16 cellular contexts compared by ENCODE assay signal in genomic region chr6:129753422-129753821, GRCh38. TPM values are rescaled to one million over a fixed set of nuclear protein-coding genes. Genes with fewer than 3 reads are reported as not detected.
A peak's percentile ranks its signal among the peaks of the same experiment; 100 is the strongest.
DNase-seq lines count a peak whose midpoint lies in the region; ATAC-seq and TF ChIP-seq lines count a peak whose summit lies in the region.
"Had no signal": no experiment of that assay in that cellular context is flagged by ENCODE, and none has a peak within 500 bp of the region (broad histone marks: within the 10 kb centered on the region; RNA-seq: fewer than 3 reads in every experiment).

No MANE protein-coding gene starts in this region.

- in situ Hi-C loops in IMR-90 (cut with MboI; ENCODE audit: low sequenced_read_pairs): no loop called here

- no peak overlapping the region for H2AK9ac ChIP-seq in IMR-90 (replicated peaks; ENCODE audit: low read depth, low read length, poor library complexity)

- TF ChIP-seq CTCF in AG09309 (IDR thresholded peaks at IDR 0.05; ENCODE audit: control insufficient read depth, insufficient read depth, low read depth, low read length, missing control alignments) (no peak), IMR-90 (conservative IDR thresholded peaks at IDR 0.05; ENCODE audit: low read depth, low read length) (no peak), fibroblast of mammary gland (conservative IDR thresholded peaks at IDR 0.05; ENCODE audit: control insufficient read depth, insufficient read depth, low read depth, low read length) (no peak), smooth muscle cell (IDR thresholded peaks at IDR 0.05; ENCODE audit: borderline replicate concordance, insufficient read depth, poor library complexity, severe bottlenecking) (no peak)

- no peak overlapping the region for H3K4me2 ChIP-seq in IMR-90 (ENCODE audit: low read depth, low read length)
- no peak overlapping the region for H3K4me2 ChIP-seq in smooth muscle cell

- H3K56ac ChIP-seq in IMR-90 (ENCODE audit: extremely low read depth, insufficient read depth, low read length): no peak overlapping the region

- intact Hi-C loops in IMR-90 (cut with micrococcal nuclease): no loop called here

- H3K9me3 ChIP-seq in IMR-90 (ENCODE audit: control insufficient read depth, insufficient read depth, low read length): no peaks in the 10 kb centered on the region
- H3K9me3 ChIP-seq in smooth muscle cell (replicated peaks; ENCODE audit: low read depth): no peaks in the 10 kb centered on the region

- H3K18ac ChIP-seq in IMR-90 (ENCODE audit: low read depth, low read length): no peak overlapping the region

- H4K91ac ChIP-seq in IMR-90 (ENCODE audit: insufficient read depth, low read depth, low read length): no peak overlapping the region

- H3K36me3 ChIP-seq in IMR-90 (ENCODE audit: control insufficient read depth, insufficient read depth, low read length): no peaks in the 10 kb centered on the region
- H3K36me3 ChIP-seq in smooth muscle cell (ENCODE audit: low read depth): no peaks in the 10 kb centered on the region
- H3K36me3 ChIP-seq: WERI-Rb-1 had no signal

- H3K4me3 ChIP-seq in AG09309 (ENCODE audit: control insufficient read depth, low read depth, low read length) (no peak overlapping the region), IMR-90 (ENCODE audit: insufficient read depth, low read depth, low read length) (no peak overlapping the region), fibroblast of mammary gland (ENCODE audit: control insufficient read depth, low read depth, low read length) (no peak overlapping the region), smooth muscle cell (no peak overlapping the region)

- peaks cover 10% of the 10 kb centered on the region for H3K4me1 ChIP-seq in IMR-90 (ENCODE audit: control insufficient read depth, insufficient read depth, low read length)
- no peaks in the 10 kb centered on the region for H3K4me1 ChIP-seq in smooth muscle cell (ENCODE audit: low read depth)
- H3K4me1 ChIP-seq: parathyroid adenoma had no signal

- ATAC-seq in IMR-90 (ENCODE audit: low read depth): peak; percentile 56
- no peak for ATAC-seq in HG03025 (IDR thresholded peaks at IDR 0.05; ENCODE audit: low FRiP score, unreplicated experiment)

- H2BK120ac ChIP-seq in IMR-90 (ENCODE audit: low read depth, low read length): no peak overlapping the region

- H2BK5ac ChIP-seq in IMR-90 (ENCODE audit: low read depth, low read length, poor library complexity, severe bottlenecking): no peak overlapping the region

- CTCF ChIA-PET in IMR-90 (lab: Yijun Ruan, JAX): no interaction called here

- no peak overlapping the region for H2AK5ac ChIP-seq in IMR-90 (ENCODE audit: low read depth, low read length)

- POLR2A ChIA-PET in IMR-90 (lab: Charles Lee; ENCODE audit: unreplicated experiment): no interaction called here

- DNase-seq in AG09309 (ENCODE audit: low read depth): peak; percentile 54
- DNase-seq in IMR-90: peak; percentile 70
- peak; percentile 91 for DNase-seq in SIG-M5 treated with dmso at 0.1 percent for 504 hours (lab: John Stamatoyannopoulos, UW; ENCODE audit: unreplicated experiment)
- peak; percentile 40 for DNase-seq in fibroblast of mammary gland (ENCODE audit: low read depth)
- DNase-seq in smooth muscle cell (lab: John Stamatoyannopoulos, UW; ENCODE audit: unreplicated experiment): no peak
- DNase-seq in T1000 (lab: John Stamatoyannopoulos, UW): no peak
- no peak for DNase-seq in DMS53 (lab: John Stamatoyannopoulos, UW)
- DNase-seq: activated gamma-delta T cell treated with Interleukin-2 at 50 U/mL for 16 hours, glutamatergic neuron, H7, NCI-H2081, SHP77 treated with DMSO at 0.1 percent for 48 hours, substantia nigra, WERI-Rb-1 had no signal

- no peak overlapping the region for H4K5ac ChIP-seq in IMR-90 (ENCODE audit: low read depth, low read length)

- no peak overlapping the region; the same call in 1 of the 2 replicates for H3K23ac ChIP-seq in IMR-90 (ENCODE audit: low read depth, low read length)

- no peaks in the 10 kb centered on the region for H3K79me2 ChIP-seq in smooth muscle cell (ENCODE audit: low read depth)
- H3K79me2 ChIP-seq: parathyroid adenoma had no signal

- H4K8ac ChIP-seq in IMR-90 (ENCODE audit: low read depth in 2 of 2, low read length in 2 of 2): no peak overlapping the region

- dilution Hi-C loops in IMR-90 (cut with HindIII; ENCODE audit: low sequenced_read_pairs, unreplicated experiment): no loop called here

- peaks cover 9% of the 10 kb centered on the region for H3F3A ChIP-seq in smooth muscle cell (ENCODE audit: low read depth)

- peaks cover 3% of the 10 kb centered on the region; the same call in 1 of the 2 replicates for H3K9me1 ChIP-seq in IMR-90 (ENCODE audit: insufficient read depth, low read length)

- H3K4ac ChIP-seq in IMR-90 (ENCODE audit: low read depth, low read length): no peak overlapping the region

- H3K27me3 ChIP-seq in IMR-90 (ENCODE audit: control insufficient read depth, insufficient read depth, low read length): no peaks in the 10 kb centered on the region
- H3K27me3 ChIP-seq in smooth muscle cell (ENCODE audit: low read depth): no peaks in the 10 kb centered on the region

- no peak overlapping the region for H3K9ac ChIP-seq in IMR-90 (ENCODE audit: low read depth, low read length)
- no peak overlapping the region for H3K9ac ChIP-seq in smooth muscle cell (ENCODE audit: low read depth)
- H3K9ac ChIP-seq: parathyroid adenoma had no signal

- no peak for TF ChIP-seq RAD21 in IMR-90 (IDR thresholded peaks at IDR 0.05; ENCODE audit: low read length)

- H2BK20ac ChIP-seq in IMR-90 (ENCODE audit: low read depth, low read length): no peak overlapping the region

- WGBS in IMR-90 (ENCODE audit: extremely low coverage in 2 of 2, insufficient read length in 1 of 2), 2 experiments: no CpG with 5 or more reads among the region's 2 CpGs
- WGBS in smooth muscle cell (ENCODE audit: low lambda C conversion rate): 91% methylated on average over 2 of the region's 2 CpGs

- no TSS peak for BruUV-seq in IMR-90 (replicated peaks; lab: Mats Ljungman, UMichigan)

- no peak overlapping the region for H2BK15ac ChIP-seq in IMR-90 (ENCODE audit: low read depth, low read length)

- no peak overlapping the region for H2AFZ ChIP-seq in IMR-90 (replicated peaks; ENCODE audit: low read length, poor library complexity)
- no peak overlapping the region for H2AFZ ChIP-seq in smooth muscle cell (ENCODE audit: low read depth)
- H2AFZ ChIP-seq: parathyroid adenoma had no signal

- H3K27ac ChIP-seq in IMR-90 (ENCODE audit: insufficient read depth, low read length): no peak overlapping the region
- no peak overlapping the region for H3K27ac ChIP-seq in smooth muscle cell (ENCODE audit: low read depth)
- H3K27ac ChIP-seq: parathyroid adenoma, WERI-Rb-1 had no signal

- no peak overlapping the region for H3K14ac ChIP-seq in IMR-90 (replicated peaks; ENCODE audit: low read depth, low read length)

- TF ChIP-seq POLR2A in IMR-90 (IDR thresholded peaks at IDR 0.05; ENCODE audit: low read depth, low read length): no peak

- H4K20me1 ChIP-seq in IMR-90 (ENCODE audit: insufficient read depth, low read length): no peaks in the 10 kb centered on the region
- H4K20me1 ChIP-seq in smooth muscle cell (ENCODE audit: low read depth): no peaks in the 10 kb centered on the region

- 0 out of 4 replicates have a peak, but pooled peaks cover 0 to 4% of the 10 kb centered on the region in 2 experiments for H3K79me1 ChIP-seq in IMR-90 (ENCODE audit: low read depth in 1 of 2, low read length in 2 of 2)

TF ChIP-seq in IMR-90, 13 proteins besides CTCF, POLR2A, EP300 and RAD21:
- no peak for TF ChIP-seq CHD1 (IDR thresholded peaks at IDR 0.05; ENCODE audit: low read depth, low read length)
- no peak for TF ChIP-seq BHLHE40 (IDR thresholded peaks at IDR 0.05; ENCODE audit: low read depth, low read length)
- no peak for TF ChIP-seq RFX5 (IDR thresholded peaks at IDR 0.05; ENCODE audit: low read depth, low read length)
TF ChIP-seq in IMR-90: peak in this region for 0.

RNA-seq across cellular contexts. Expression of gene ARHGAP18, which starts 43.4 kb away (rescaled TPM):
- total RNA-seq in IMR-90 (2012; rRNA removed) (17.0 and 25.0 TPM in 2 replicates), smooth muscle cell (9.6 and 10.7 TPM in 2 replicates)
- polyA plus RNA-seq in IMR-90 (2012; rRNA removed) (5.0 and 6.2 TPM in 2 replicates), smooth muscle cell (3.2 and 3.5 TPM in 2 replicates)
- polyA plus RNA-seq in IMR-90 (2012; cell fraction: cytosol; rRNA removed): 1.0 and 1.2 TPM in 2 replicates
- polyA plus RNA-seq in IMR-90 (2012; cell fraction: nucleus; rRNA removed; ENCODE audit: low replicate concordance): 0.46 and 3.5 TPM in 2 replicates

Comparison
In these comparisons a context has a peak if more than half of its experiments do, and no peak if none do; other contexts are left out.
1. DNase-seq: peak in AG09309 (single experiment), IMR-90 (single experiment), SIG-M5 treated with dmso at 0.1 percent for 504 hours (single experiment) and fibroblast of mammary gland (single experiment); none in smooth muscle cell (single experiment), T1000 (single experiment) and DMS53 (single experiment).